In the genomic region with DNA sequence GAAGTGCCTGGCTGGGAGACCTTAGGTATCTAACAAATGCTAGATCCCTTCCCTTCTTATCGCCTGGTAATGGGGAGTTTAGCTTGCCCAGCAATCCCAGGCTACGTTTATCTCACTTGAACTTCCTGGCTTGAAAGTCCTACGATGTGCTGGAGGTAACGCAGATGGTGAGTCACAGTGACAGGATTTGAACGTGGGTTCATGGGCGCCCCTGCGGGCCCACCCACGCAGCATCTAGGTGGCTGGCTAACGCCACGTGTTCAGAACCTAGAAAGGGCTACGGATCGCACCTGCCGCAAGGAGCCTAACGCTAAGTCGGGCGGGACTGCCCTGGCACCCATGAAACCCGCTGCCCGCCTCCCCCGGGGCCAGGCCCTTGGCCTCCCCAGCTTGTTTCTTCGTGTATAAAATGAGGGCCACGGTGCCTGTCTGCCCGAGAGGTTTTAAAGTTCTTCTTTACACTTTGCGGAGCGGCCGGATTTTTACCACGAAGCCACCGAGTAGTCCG, we compare ENCODE assay signal across 8 cellular contexts. TPM values are rescaled to one million over a fixed set of nuclear protein-coding genes. Genes with fewer than 3 reads are reported as not detected.
DNase-seq lines count a peak whose midpoint lies in the region; ATAC-seq and TF ChIP-seq lines count a peak whose summit lies in the region.

No MANE protein-coding gene starts in this region.

- peak overlapping the region; percentile 84 for H3K4me3 Mint-ChIP-seq in activated naive CD8-positive, alpha-beta T cell treated with anti-CD3 and anti-CD28 coated beads for 36 hours

- no peaks in the 10 kb centered on the region for H3K36me3 ChIP-seq in A673 (ENCODE audit: insufficient read depth, low read length, poor library complexity, severe bottlenecking)
- no peaks in the 10 kb centered on the region for H3K36me3 ChIP-seq in gastrocnemius medialis

- no peaks in the 10 kb centered on the region for H3K27me3 ChIP-seq in A673 (replicated peaks; ENCODE audit: insufficient read depth, low read depth, low read length, poor library complexity)
- no peaks in the 10 kb centered on the region for H3K27me3 ChIP-seq in right cardiac atrium (ENCODE audit: control insufficient read depth, insufficient read depth)
- no peaks in the 10 kb centered on the region for H3K27me3 ChIP-seq in gastrocnemius medialis

- H3K27ac ChIP-seq in A673 (ENCODE audit: low read depth, low read length, poor library complexity, severe bottlenecking), result peak overlapping the region; percentile 82
- peak overlapping the region; percentile 98 for H3K27ac ChIP-seq in right cardiac atrium (ENCODE audit: low read length)
- peak overlapping the region; percentile 96 to 99 (median 97) for H3K27ac ChIP-seq in gastrocnemius medialis

- POLR2A ChIA-PET in A673 (lab: Charles Lee; ENCODE audit: low non-redundant PET), result interaction anchor here (0.6 to 0.9 kb wide), 3 partner anchors 17 to 816 kb away, joined by 3 to 11 read pairs (median 6); no protein-coding TSS in a partner anchor

- H3K9me3 Mint-ChIP-seq in activated naive CD8-positive, alpha-beta T cell treated with anti-CD3 and anti-CD28 coated beads for 36 hours, result peaks cover 1% of the 10 kb centered on the region

- H3K27me3 Mint-ChIP-seq in activated naive CD8-positive, alpha-beta T cell treated with anti-CD3 and anti-CD28 coated beads for 36 hours, result no peaks in the 10 kb centered on the region

- in situ Hi-C loops in GM18951 (cut with MboI; ENCODE audit: low sequenced_read_pairs, unreplicated experiment), result no loop called here
- in situ Hi-C loops in gastrocnemius medialis (cut with MboI; ENCODE audit: low sequenced_read_pairs in 4 of 4), result loop anchor here in 1 of 4 donors (25.0 kb wide), 1 partner anchor 584 kb away; a partner anchor contains a TSS

- TF ChIP-seq POLR2A in GM18951 (IDR thresholded peaks at IDR 0.05; ENCODE audit: extremely low read depth, insufficient read depth, insufficient read length) (peak; percentile 21), gastrocnemius medialis (IDR thresholded peaks at IDR 0.05) (no peak)

- DNase-seq in A673 (ENCODE audit: low spot score) (peak; percentile 62), SK-N-DZ (ENCODE audit: low spot score) (peak; percentile 43), right cardiac atrium (peak in 1 of 3 donors; percentile 76), gastrocnemius medialis (peak; percentile 42 to 77), AG08396 (ENCODE audit: low spot score) (no peak)
- DNase-seq in activated naive CD8-positive, alpha-beta T cell treated with anti-CD3 and anti-CD28 coated beads for 36 hours, result peak; percentile 90

- peaks cover 68% of the 10 kb centered on the region for H3K4me1 Mint-ChIP-seq in activated naive CD8-positive, alpha-beta T cell treated with anti-CD3 and anti-CD28 coated beads for 36 hours

- intact Hi-C loops in A673 (cut with micrococcal nuclease; ENCODE audit: unreplicated experiment) (loop anchor here (5.0 to 10.0 kb wide), 2 partner anchors 99 to 219 kb away; no protein-coding TSS in a partner anchor), right cardiac atrium (cut with DNase I) (loop anchor here in 2 of 4 donors (5.0 to 10.0 kb wide), 2 partner anchors 91 to 94 kb away; a partner anchor contains a TSS), gastrocnemius medialis (cut with DNase I; ENCODE audit: low total_unique reads) (loop anchor here (1.0 to 10.0 kb wide), 4 partner anchors 17 to 591 kb away; a partner anchor contains a TSS)

- H3K4me1 ChIP-seq in A673 (ENCODE audit: insufficient read depth, low read length, poor library complexity, severe bottlenecking) (peaks cover 54% of the 10 kb centered on the region), right cardiac atrium (ENCODE audit: control insufficient read depth, insufficient read depth, low read length) (peaks cover 6% of the 10 kb centered on the region), gastrocnemius medialis (peaks cover 49 to 54% of the 10 kb centered on the region in 2 donors)

- CTCF ChIA-PET in A673 (lab: Charles Lee), result interaction anchor here (0.7 to 1.2 kb wide), 2 partner anchors 37 to 67 kb away, joined by 3 to 5 read pairs; no protein-coding TSS in a partner anchor

- peaks cover 7% of the 10 kb centered on the region for H3K36me3 Mint-ChIP-seq in activated naive CD8-positive, alpha-beta T cell treated with anti-CD3 and anti-CD28 coated beads for 36 hours

- TSS peak; percentile 63 for BruUV-seq in A673 (replicated peaks; lab: Mats Ljungman, UMichigan)

- no peaks in the 10 kb centered on the region for H3K9me3 ChIP-seq in A673 (ENCODE audit: low read depth, low read length, poor library complexity, severe bottlenecking)
- no peaks in the 10 kb centered on the region for H3K9me3 ChIP-seq in right cardiac atrium (ENCODE audit: control insufficient read depth, low read length)
- H3K9me3 ChIP-seq in gastrocnemius medialis, result no peaks in the 10 kb centered on the region

- TF ChIP-seq CTCF in A673 (conservative IDR thresholded peaks at IDR 0.05; ENCODE audit: low read depth, low read length), result no peak
- TF ChIP-seq CTCF in gastrocnemius medialis (IDR thresholded peaks at IDR 0.05 in 4 of 5, conservative IDR thresholded peaks at IDR 0.05 in 1 of 5), result no peak

- ATAC-seq in HG03280 (IDR thresholded peaks at IDR 0.05; ENCODE audit: unreplicated experiment) (peak; percentile 27), right cardiac atrium (peak; percentile 36 to 78), gastrocnemius medialis (peak; percentile 48 to 50)

- peak overlapping the region; percentile 85 for H3K4me3 ChIP-seq in A673 (ENCODE audit: low read depth, low read length, poor library complexity, severe bottlenecking)
- peak overlapping the region; percentile 66 for H3K4me3 ChIP-seq in right cardiac atrium (ENCODE audit: low read length)
- peak overlapping the region; percentile 71 to 86 (median 76) for H3K4me3 ChIP-seq in gastrocnemius medialis

- peak overlapping the region; percentile 97 for H3K27ac Mint-ChIP-seq in activated naive CD8-positive, alpha-beta T cell treated with anti-CD3 and anti-CD28 coated beads for 36 hours

- WGBS in right cardiac atrium, result 1% methylated on average over 28 of the region's 28 CpGs

RNA-seq across cellular contexts. Expression of a gene that starts 0.6 kb away (rescaled TPM):
- total RNA-seq in A673 (2021), result 65.3 and 76.7 TPM in 2 replicates
- 39.4 and 44.9 TPM in 2 replicates for polyA plus RNA-seq in SK-N-DZ (2014; cell fraction: cytosol; rRNA removed)
- polyA plus RNA-seq in SK-N-DZ (2014; cell fraction: nucleus; rRNA removed), result 66.3 and 91.6 TPM in 2 replicates
- total RNA-seq in activated naive CD8-positive, alpha-beta T cell treated with anti-CD3 and anti-CD28 coated beads for 36 hours, result 10 to 100 TPM; 42.2 to 46.0 TPM
- total RNA-seq in right cardiac atrium, result 10 to 100 TPM; 17.6 to 26.0 (median 21.2) TPM
- 7.8 TPM for polyA plus RNA-seq in right cardiac atrium
- total RNA-seq in gastrocnemius medialis, result 10 to 100 TPM; 12.1 to 29.4 (median 15.5) TPM
